In genomic region chr17:75854111-75854748, GRCh38 we compare ENCODE assay signal across 1 cellular context.
TF ChIP-seq lines count a peak whose summit lies in the region.

No MANE protein-coding gene starts in this region.

TF ChIP-seq in HepG2, 621 proteins besides CTCF, POLR2A, EP300 and RAD21 (continued from another document and continues in another):
- TF ChIP-seq ZSCAN5A (CRISPR knock-in tag; IDR thresholded peaks at IDR 0.05; ENCODE audit: borderline replicate concordance) = no peak
- TF ChIP-seq HNRNPK (IDR thresholded peaks at IDR 0.05; ENCODE audit: low read depth, low read length, poor library complexity, severe bottlenecking) = no peak
- TF ChIP-seq MTF1 (CRISPR knock-in tag; IDR thresholded peaks at IDR 0.05) = no peak
- TF ChIP-seq DBP (CRISPR knock-in tag; IDR thresholded peaks at IDR 0.05; ENCODE audit: not compliant biosample characterization) = no peak
- no peak for TF ChIP-seq NONO (IDR thresholded peaks at IDR 0.05)
- TF ChIP-seq NONO (CRISPR knock-in tag; conservative IDR thresholded peaks at IDR 0.05) = no peak
- TF ChIP-seq ZNF562 (CRISPR knock-in tag; IDR thresholded peaks at IDR 0.05; ENCODE audit: borderline replicate concordance) = no peak
- TF ChIP-seq JUN (CRISPR knock-in tag; IDR thresholded peaks at IDR 0.05) = 0 out of 2 replicates have a peak, but pooled peaks have one; percentile 34
- TF ChIP-seq ATF4 (CRISPR knock-in tag; IDR thresholded peaks at IDR 0.05) = no peak
- no peak for TF ChIP-seq ZNF224 (CRISPR knock-in tag; IDR thresholded peaks at IDR 0.05)
- TF ChIP-seq ZNF841 (CRISPR knock-in tag; IDR thresholded peaks at IDR 0.05; ENCODE audit: borderline replicate concordance) = no peak
- TF ChIP-seq SMARCC2 (IDR thresholded peaks at IDR 0.05) = no peak
- TF ChIP-seq RBAK (CRISPR knock-in tag; IDR thresholded peaks at IDR 0.05) = no peak
- no peak for TF ChIP-seq ZNF577 (CRISPR knock-in tag; IDR thresholded peaks at IDR 0.05; ENCODE audit: borderline replicate concordance, low read depth)
- no peak for TF ChIP-seq TCF7L2 (IDR thresholded peaks at IDR 0.05; ENCODE audit: low read depth, low read length)
- TF ChIP-seq SRY (CRISPR knock-in tag; IDR thresholded peaks at IDR 0.05) = no peak
- peak; percentile 42; the same call in 1 of the 2 replicates for TF ChIP-seq ZNF605 (CRISPR knock-in tag; IDR thresholded peaks at IDR 0.05)
- no peak for TF ChIP-seq ZNF878 (CRISPR knock-in tag; IDR thresholded peaks at IDR 0.05)
- TF ChIP-seq ATF6 (CRISPR knock-in tag; conservative IDR thresholded peaks at IDR 0.05) = no peak
- no peak for TF ChIP-seq NR1H2 (CRISPR knock-in tag; IDR thresholded peaks at IDR 0.05; ENCODE audit: borderline replicate concordance, low read depth)
- no peak for TF ChIP-seq ZNF446 (CRISPR knock-in tag; IDR thresholded peaks at IDR 0.05)
- no peak for TF ChIP-seq ZNF574 (CRISPR knock-in tag; IDR thresholded peaks at IDR 0.05)
- no peak for TF ChIP-seq ZNF83 (CRISPR knock-in tag; IDR thresholded peaks at IDR 0.05; ENCODE audit: borderline replicate concordance)
- no peak for TF ChIP-seq NAIF1 (CRISPR knock-in tag; IDR thresholded peaks at IDR 0.05; ENCODE audit: borderline replicate concordance)
- no peak for TF ChIP-seq PTBP1 (IDR thresholded peaks at IDR 0.05; ENCODE audit: low read depth, low read length, poor library complexity, severe bottlenecking)
- no peak for TF ChIP-seq RCOR2 (CRISPR knock-in tag; IDR thresholded peaks at IDR 0.05)
- no peak for TF ChIP-seq ZNF678 (CRISPR knock-in tag; IDR thresholded peaks at IDR 0.05)
- TF ChIP-seq ZNF317 (CRISPR knock-in tag; IDR thresholded peaks at IDR 0.05) = no peak
- no peak for TF ChIP-seq ZBTB1 (CRISPR knock-in tag; IDR thresholded peaks at IDR 0.05; ENCODE audit: borderline replicate concordance)
- no peak for TF ChIP-seq ZNF253 (CRISPR knock-in tag; IDR thresholded peaks at IDR 0.05; ENCODE audit: borderline replicate concordance)
- TF ChIP-seq ZNF142 (CRISPR knock-in tag; IDR thresholded peaks at IDR 0.05) = no peak
- TF ChIP-seq ZBTB44 (CRISPR knock-in tag; IDR thresholded peaks at IDR 0.05) = no peak
- no peak for TF ChIP-seq KDM5A (IDR thresholded peaks at IDR 0.05; ENCODE audit: borderline replicate concordance, low read length)
- TF ChIP-seq CREB1 (IDR thresholded peaks at IDR 0.05) = no peak
- TF ChIP-seq CREB1 (CRISPR knock-in tag; IDR thresholded peaks at IDR 0.05) = no peak
- no peak for TF ChIP-seq ELF4 (CRISPR knock-in tag; IDR thresholded peaks at IDR 0.05; ENCODE audit: borderline replicate concordance)
- TF ChIP-seq TAF15 (IDR thresholded peaks at IDR 0.05; ENCODE audit: low read depth, low read length, poor library complexity, severe bottlenecking) = no peak
- no peak for TF ChIP-seq ARID5B (CRISPR knock-in tag; IDR thresholded peaks at IDR 0.05)
- 0 out of 2 replicates have a peak, but pooled peaks have one; percentile 44 for TF ChIP-seq ZNF501 (CRISPR knock-in tag; IDR thresholded peaks at IDR 0.05)
- TF ChIP-seq HNF1B (CRISPR knock-in tag; IDR thresholded peaks at IDR 0.05) = no peak
- TF ChIP-seq ASH2L (IDR thresholded peaks at IDR 0.05; ENCODE audit: insufficient read length, low read depth, low read length) = no peak
- no peak for TF ChIP-seq ZNF558 (CRISPR knock-in tag; IDR thresholded peaks at IDR 0.05; ENCODE audit: borderline replicate concordance)
